23 cellular contexts compared by ENCODE assay signal in the genomic region with DNA sequence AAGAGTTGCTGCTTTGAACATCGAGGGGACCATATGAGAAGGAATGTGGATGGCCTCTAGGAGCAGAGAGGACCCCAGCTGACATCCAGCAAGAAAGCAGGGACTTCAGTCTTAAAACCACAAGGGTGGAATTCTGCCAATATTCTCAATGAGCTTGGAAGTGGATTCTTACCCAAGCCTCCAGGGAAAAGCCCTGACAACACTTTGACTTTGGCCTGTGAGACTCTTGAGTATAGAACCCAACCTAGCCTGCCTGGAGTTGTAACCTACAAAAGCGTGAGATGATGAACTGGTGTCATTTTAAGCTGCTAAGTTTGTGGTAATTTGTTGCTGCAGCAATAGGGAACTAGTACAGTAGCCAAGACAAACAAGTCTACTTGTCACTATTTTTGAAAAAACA.
DNase-seq lines count a peak whose midpoint lies in the region; ATAC-seq, FAIRE-seq and TF ChIP-seq lines count a peak whose summit lies in the region.
"Had no signal": no experiment of that assay in that cellular context is flagged by ENCODE, and none has a peak within 500 bp of the region (broad histone marks: within the 10 kb centered on the region; RNA-seq: fewer than 3 reads in every experiment).

No MANE protein-coding gene starts in this region.

- ATAC-seq in Right ventricle myocardium superior (ENCODE audit: poor library complexity) = peak; percentile 36
- ATAC-seq: activated naive CD4-positive, alpha-beta T cell treated with anti-CD3 and anti-CD28 coated beads, Interleukin-2, amount 50 U/mL, for 72 hours; GM12878; HCT116; upper lobe of right lung had no signal

- H3K27ac ChIP-seq in left ventricle myocardium inferior (replicated peaks) (no peak overlapping the region), SK-N-MC (no peak overlapping the region)
- H3K27ac ChIP-seq: spleen, upper lobe of right lung had no signal

- TF ChIP-seq CTCF in left ventricle myocardium inferior (IDR thresholded peaks at IDR 0.05; ENCODE audit: borderline replicate concordance) (no peak), D721Med (IDR thresholded peaks at IDR 0.05; ENCODE audit: insufficient read depth, missing control alignments) (no peak)

- H3K27me3 ChIP-seq in left ventricle myocardium inferior (ENCODE audit: low read depth) = no peaks in the 10 kb centered on the region
- H3K27me3 ChIP-seq: spleen, upper lobe of right lung had no signal

- intact Hi-C loops in Right ventricle myocardium superior (cut with DNase I) (no loop called here), left ventricle myocardium inferior (cut with micrococcal nuclease) (no loop called here)

- H3K9me3 ChIP-seq in left ventricle myocardium inferior (replicated peaks) = peaks cover 14% of the 10 kb centered on the region
- no peaks in the 10 kb centered on the region for H3K9me3 ChIP-seq in SK-N-MC (ENCODE audit: low read depth, low read length)
- H3K9me3 ChIP-seq: upper lobe of right lung had no signal

- no peak overlapping the region for H3K4me3 ChIP-seq in left ventricle myocardium inferior
- H3K4me3 ChIP-seq in SK-N-MC = no peak overlapping the region
- H3K4me3 ChIP-seq: GM12878, spleen, upper lobe of right lung had no signal

- H3K4me1 ChIP-seq in left ventricle myocardium inferior = no peaks in the 10 kb centered on the region
- H3K4me1 ChIP-seq: upper lobe of right lung had no signal

- no peak for FAIRE-seq in D721Med (lab: Jason Lieb, UNC)
- FAIRE-seq: A204.1, endometrium, GM12878 had no signal

- no peak overlapping the region for H3K9ac ChIP-seq in SK-N-MC (ENCODE audit: insufficient read length)

- DNase-seq in Right ventricle myocardium superior (no peak), left ventricle myocardium inferior (no peak), SK-N-MC (ENCODE audit: low read depth, low spot score) (peak; percentile 37), fibroblast of the conjunctiva (ENCODE audit: low read depth) (peak; percentile 32), smooth muscle cell of the brain vasculature (ENCODE audit: low read depth, low spot score) (peak; percentile 45), D721Med (ENCODE audit: insufficient read length, low spot score) (no peak), NCI-H82 treated with DMSO at 0.1 percent for 48 hours (lab: John Stamatoyannopoulos, UW; ENCODE audit: unreplicated experiment) (no peak), T-helper 9 cell (no peak)
- DNase-seq: activated CD4-positive, alpha-beta T cell treated with anti-CD3 and anti-CD28 coated beads for 48 hours; activated T-cell treated with anti-CD3 and anti-CD28 coated beads for 4 hours; CD4-positive, alpha-beta T cell; cerebellar nuclear complex; head of caudate nucleus; islet precursor cell; spleen; stimulated activated naive CD4-positive, alpha-beta T cell treated with Interleukin-2 at 50 U/mL for 16 hours; T1000; upper lobe of right lung had no signal

- H3K36me3 ChIP-seq in left ventricle myocardium inferior = no peaks in the 10 kb centered on the region
- H3K36me3 ChIP-seq in SK-N-MC (ENCODE audit: insufficient read depth, low read length) = no peaks in the 10 kb centered on the region
- H3K36me3 ChIP-seq: spleen, upper lobe of right lung had no signal

Comparison
In these comparisons a context has a peak if more than half of its experiments do, and no peak if none do; other contexts are left out.
1. DNase-seq: peak in SK-N-MC (single experiment), fibroblast of the conjunctiva (single experiment) and smooth muscle cell of the brain vasculature (single experiment); none in Right ventricle myocardium superior (single experiment), left ventricle myocardium inferior (single experiment), D721Med (single experiment), NCI-H82 treated with DMSO at 0.1 percent for 48 hours (single experiment) and T-helper 9 cell (single experiment).